15 cellular contexts compared by ENCODE assay signal in the genomic region with DNA sequence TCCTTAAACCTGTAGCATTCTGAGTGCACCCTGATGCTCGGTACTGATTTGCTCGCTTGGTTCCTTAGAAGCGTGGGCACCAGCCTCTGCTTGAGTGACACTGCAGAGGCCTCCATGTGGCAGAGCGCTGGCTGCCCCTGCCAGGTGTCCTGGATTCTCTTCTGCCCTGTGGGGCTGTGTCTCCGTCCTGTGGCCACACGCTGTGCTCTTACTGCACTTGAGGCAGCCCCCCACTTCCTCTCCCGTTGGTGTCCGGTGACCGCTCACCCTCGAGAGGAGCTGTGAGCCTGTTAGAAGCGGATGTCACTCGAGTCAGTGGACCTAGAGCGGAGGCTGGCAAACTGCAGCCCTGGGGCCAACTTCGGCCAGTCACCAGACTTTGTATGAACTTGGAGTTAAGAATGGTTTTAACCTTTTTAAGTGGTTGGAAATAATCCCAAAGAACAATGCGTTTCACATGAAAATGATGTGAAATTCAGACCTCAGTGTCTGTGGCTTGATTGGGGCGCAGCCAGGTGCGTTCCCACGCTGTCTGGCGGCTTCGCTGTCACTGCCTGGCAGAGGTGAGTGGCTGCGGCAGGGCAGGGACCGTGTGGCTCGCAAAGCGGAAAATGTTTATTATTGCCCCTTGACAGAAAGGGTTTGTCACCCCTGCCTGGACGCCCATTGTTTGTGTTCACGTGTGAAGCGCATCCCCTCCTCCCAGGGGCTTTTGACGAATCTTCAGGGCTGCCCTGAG.
"Had no signal": no experiment of that assay in that cellular context is flagged by ENCODE, and none has a peak within 500 bp of the region (broad histone marks: within the 10 kb centered on the region; RNA-seq: fewer than 3 reads in every experiment).

No MANE protein-coding gene starts in this region.

- H3K27me3 Mint-ChIP-seq: activated naive CD4-positive, alpha-beta T cell treated with anti-CD3 and anti-CD28 coated beads, Interleukin-2, amount 10 ng/mL, durations not matched to agents 7 days and 5 days; naive thymus-derived CD4-positive, alpha-beta T cell; type B pancreatic cell had no signal

- H3K9me3 Mint-ChIP-seq: activated naive CD4-positive, alpha-beta T cell treated with anti-CD3 and anti-CD28 coated beads, Interleukin-2, amount 10 ng/mL, durations not matched to agents 7 days and 5 days; naive thymus-derived CD4-positive, alpha-beta T cell; type B pancreatic cell had no signal

- DNase-seq: activated CD4-positive, CD25-positive, alpha-beta regulatory T cell; activated naive CD4-positive, alpha-beta T cell treated with anti-CD3 and anti-CD28 coated beads, Interleukin-2, amount 10 ng/mL, durations not matched to agents 7 days and 5 days; activated T-cell treated with anti-CD3 and anti-CD28 coated beads, Interleukin-2, amount 50 U/mL, for 1 hour; mucosa of descending colon; naive thymus-derived CD4-positive, alpha-beta T cell; small intestine; stimulated activated CD4-positive, alpha-beta T cell treated with anti-CD3 and anti-CD28 coated beads, Interleukin-4, amount 100 ng/mL, for 24 hours; stimulated activated naive CD8-positive, alpha-beta T cell treated with anti-CD3 and anti-CD28 coated beads, Interleukin-15, Interleukin-2, amounts not matched to agents 100 U/mL and 50 U/mL, for 24 hours had no signal

- H3K27ac Mint-ChIP-seq: type B pancreatic cell had no signal

- ATAC-seq: left lobe of liver; mucosa of descending colon; naive thymus-derived CD4-positive, alpha-beta T cell; right cardiac atrium; stimulated activated naive CD8-positive, alpha-beta T cell treated with anti-CD3 and anti-CD28 coated beads, Interleukin-15, Interleukin-2, amounts not matched to agents 100 U/mL and 50 U/mL, for 24 hours had no signal

- H3K4me3 Mint-ChIP-seq: activated naive CD4-positive, alpha-beta T cell treated with anti-CD3 and anti-CD28 coated beads, Interleukin-2, amount 10 ng/mL, durations not matched to agents 7 days and 5 days; naive thymus-derived CD4-positive, alpha-beta T cell; type B pancreatic cell had no signal

- H3K27ac ChIP-seq: esophagus muscularis mucosa, hepatocyte, prostate gland, suprapubic skin had no signal
